7 cellular contexts compared by ENCODE assay signal in the genomic region with DNA sequence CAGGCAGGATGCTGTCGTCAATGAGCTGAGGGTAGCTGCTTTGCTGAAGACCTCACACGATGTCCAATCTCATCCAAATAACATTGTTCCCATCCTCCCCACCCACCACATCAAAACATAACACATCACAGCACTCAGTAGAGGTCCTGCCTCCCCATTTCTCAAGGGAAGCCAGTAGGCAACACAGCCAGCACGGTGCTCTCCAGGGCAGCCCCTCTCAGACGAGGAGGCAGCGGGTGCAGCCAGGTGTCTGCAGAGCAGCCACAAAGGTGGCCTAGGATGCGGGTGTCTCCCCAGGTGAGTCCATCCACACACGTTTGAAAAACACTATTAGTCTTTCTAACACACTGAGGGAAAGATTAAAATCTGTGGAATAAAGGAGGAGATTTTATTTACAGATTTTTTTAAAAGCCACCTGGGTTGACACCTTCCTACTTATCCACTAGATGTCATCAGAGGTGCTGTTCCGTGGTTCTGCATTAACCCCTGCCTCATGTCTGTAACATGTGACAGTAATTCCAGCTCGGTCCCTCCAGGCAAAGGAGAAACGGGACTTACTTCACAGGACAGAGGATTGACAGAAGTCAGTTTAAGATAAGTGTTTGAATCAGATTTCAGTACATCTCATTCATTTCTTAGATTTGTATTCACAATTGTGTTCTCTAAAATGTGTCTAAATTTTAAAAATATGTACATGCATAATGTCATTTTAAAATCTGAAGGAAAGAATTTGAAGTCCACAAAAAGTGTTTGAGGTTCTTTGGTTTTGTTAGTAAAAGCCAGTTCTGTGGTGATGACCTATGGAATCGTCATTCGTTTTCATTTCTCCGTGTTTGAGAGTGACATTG.
DNase-seq lines count a peak whose midpoint lies in the region; ATAC-seq and TF ChIP-seq lines count a peak whose summit lies in the region.

No MANE protein-coding gene starts in this region.

- DNase-seq in GM06990 (ENCODE audit: extremely low read depth, insufficient read length): no peak
- peak; percentile 43 to 68 for DNase-seq in Kasumi-1 (lab: John Stamatoyannopoulos, UW)
- no peak for DNase-seq in RWPE2 (ENCODE audit: low spot score)
- peak; percentile 46 to 58 for DNase-seq in fibroblast of lung (ENCODE audit: low read depth in 2 of 2)
- no peak for DNase-seq in psoas muscle
- no peak for DNase-seq in GOT3 (lab: John Stamatoyannopoulos, UW)

- intact Hi-C loops in psoas muscle (cut with DNase I): loop anchor here (5.0 to 10.0 kb wide), 3 partner anchors 162 to 642 kb away; no protein-coding TSS in a partner anchor

- H3K9me3 ChIP-seq in RWPE2 (ENCODE audit: severe bottlenecking) (no peaks in the 10 kb centered on the region), fibroblast of lung (ENCODE audit: control insufficient read depth, insufficient read depth, low read depth, low read length) (no peaks in the 10 kb centered on the region), psoas muscle (no peaks in the 10 kb centered on the region)

- H3K4me2 ChIP-seq in fibroblast of lung (ENCODE audit: extremely low read depth, insufficient read depth, low read length): no peak overlapping the region

- peaks cover 5% of the 10 kb centered on the region for H3K36me3 ChIP-seq in GM06990 (ENCODE audit: control insufficient read depth, insufficient read depth, low read length)
- H3K36me3 ChIP-seq in RWPE2 (ENCODE audit: low read depth): no peaks in the 10 kb centered on the region
- H3K36me3 ChIP-seq in fibroblast of lung (ENCODE audit: control insufficient read depth, insufficient read depth, low read length): no peaks in the 10 kb centered on the region
- H3K36me3 ChIP-seq in psoas muscle (ENCODE audit: insufficient read depth in 1 of 2, low read depth in 1 of 2): peaks cover 0 to 17% of the 10 kb centered on the region in 2 donors

- 60 to 62% (median 62%) methylated on average over 13 of the region's 13 CpGs for WGBS in psoas muscle, 3 donors

- TF ChIP-seq CTCF in GM06990 (IDR thresholded peaks at IDR 0.05; ENCODE audit: insufficient read depth, low read length, poor library complexity, severe bottlenecking): peak; percentile 53
- peak; percentile 72 for TF ChIP-seq CTCF in RWPE2 (IDR thresholded peaks at IDR 0.05; ENCODE audit: poor library complexity, severe bottlenecking)
- peak; percentile 20 to 45 for TF ChIP-seq CTCF in fibroblast of lung (conservative IDR thresholded peaks at IDR 0.05 in 1 of 2, IDR thresholded peaks at IDR 0.05 in 1 of 2; ENCODE audit: low read depth in 1 of 2, low read length in 2 of 2)
- TF ChIP-seq CTCF in psoas muscle (IDR thresholded peaks at IDR 0.05): peak; percentile 57

- peak; percentile 73 for ATAC-seq in GM21515 (IDR thresholded peaks at IDR 0.05; ENCODE audit: unreplicated experiment)
- ATAC-seq in RWPE2 (ENCODE audit: low read depth): peak; percentile 73
- ATAC-seq in psoas muscle: peak; percentile 72 to 84 (median 78)

- no peaks in the 10 kb centered on the region for H4K20me1 ChIP-seq in fibroblast of lung (ENCODE audit: control insufficient read depth, extremely low read depth, insufficient read depth, low read length)

- H3K4me1 ChIP-seq in RWPE2 (ENCODE audit: insufficient read depth, poor library complexity, severe bottlenecking) (no peaks in the 10 kb centered on the region), fibroblast of lung (ENCODE audit: control insufficient read depth, extremely low read depth, insufficient read depth, low read length) (no peaks in the 10 kb centered on the region), psoas muscle (no peaks in the 10 kb centered on the region)

- no peaks in the 10 kb centered on the region for H3K79me2 ChIP-seq in fibroblast of lung (ENCODE audit: control insufficient read depth, insufficient read depth, low read length)

- no peak overlapping the region for H3K9ac ChIP-seq in fibroblast of lung (ENCODE audit: insufficient read depth, low read length)

- H3K27ac ChIP-seq in RWPE2 (ENCODE audit: poor library complexity, severe bottlenecking) (no peak overlapping the region), fibroblast of lung (ENCODE audit: insufficient read depth, low read length) (no peak overlapping the region), psoas muscle (no peak overlapping the region)

- H3K4me3 ChIP-seq in GM06990 (replicated peaks; ENCODE audit: low read depth, low read length) (no peak overlapping the region), RWPE2 (ENCODE audit: severe bottlenecking) (no peak overlapping the region), fibroblast of lung (replicated peaks in 1 of 4; ENCODE audit: control extremely low read depth in 1 of 4, insufficient read depth in 1 of 4, low read depth in 3 of 4, low read length in 4 of 4) (no peak overlapping the region), psoas muscle (no peak overlapping the region)

- H3K27me3 ChIP-seq in GM06990 (replicated peaks; ENCODE audit: control insufficient read depth, insufficient read depth, low read length): no peaks in the 10 kb centered on the region
- H3K27me3 ChIP-seq in RWPE2 (ENCODE audit: insufficient read depth, poor library complexity, severe bottlenecking): no peaks in the 10 kb centered on the region
- no peaks in the 10 kb centered on the region for H3K27me3 ChIP-seq in fibroblast of lung (ENCODE audit: control insufficient read depth, insufficient read depth, low read length)
- H3K27me3 ChIP-seq in psoas muscle (ENCODE audit: insufficient read depth in 3 of 3, low read length in 2 of 3): no peaks in the 10 kb centered on the region

- H2AFZ ChIP-seq in fibroblast of lung (ENCODE audit: low read length): no peak overlapping the region

Comparison
In these comparisons a context has a peak if more than half of its experiments do, and no peak if none do; other contexts are left out.
1. DNase-seq: peak in Kasumi-1 (2 of 2) and fibroblast of lung (2 of 2); none in GM06990 (single experiment), RWPE2 (single experiment), psoas muscle (0 of 2) and GOT3 (single experiment).
2. Peak in every context shown above with its lines, with median percentiles within 50 percentile points of each other: CTCF ChIP-seq and ATAC-seq.